Comparison of ENCODE assay signal across 31 cellular contexts in the genomic region with DNA sequence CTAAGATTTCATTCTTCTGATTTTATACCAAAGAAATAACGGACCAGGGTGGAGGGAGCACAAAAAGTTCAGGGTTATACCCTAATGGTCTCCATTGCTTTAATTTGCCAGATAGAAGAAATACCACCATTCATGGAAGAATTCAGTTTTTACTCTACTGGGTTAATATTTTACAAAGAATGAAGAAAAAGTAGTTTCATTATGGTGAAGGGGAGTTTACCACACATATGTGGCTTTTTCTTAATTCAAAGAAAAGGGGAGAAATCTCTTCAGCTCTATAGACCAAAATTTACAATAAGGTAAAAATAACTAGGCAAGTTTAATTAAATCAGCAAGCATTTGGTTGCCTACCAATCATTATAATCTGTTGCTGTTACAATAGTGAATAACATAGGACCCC.
"Had no signal": no experiment of that assay in that cellular context is flagged by ENCODE, and none has a peak within 500 bp of the region (broad histone marks: within the 10 kb centered on the region; RNA-seq: fewer than 3 reads in every experiment).

No MANE protein-coding gene starts in this region.

- H3K4me3 ChIP-seq: lower lobe of right lung, pancreas, prostate gland, skin epidermis, suprapubic skin, thoracic aorta, tibial artery, upper lobe of right lung had no signal

- ATAC-seq: left cardiac atrium; left lobe of liver; lower lobe of right lung; naive thymus-derived CD8-positive, alpha-beta T cell; pancreas; right cardiac atrium; sciatic nerve; upper lobe of right lung had no signal

- H3K9me3 ChIP-seq: lower lobe of right lung, pancreas, prostate gland, suprapubic skin, thoracic aorta, tibial artery, upper lobe of right lung had no signal

- H3K9me3 Mint-ChIP-seq: stimulated activated naive CD8-positive, alpha-beta T cell treated with anti-CD3 and anti-CD28 coated beads, Interleukin-15, Interleukin-2, amounts not matched to agents 100 ng/mL and 50 ng/mL, for 24 hours had no signal

- H3K27me3 Mint-ChIP-seq: naive thymus-derived CD8-positive, alpha-beta T cell; stimulated activated naive CD8-positive, alpha-beta T cell treated with anti-CD3 and anti-CD28 coated beads, Interleukin-15, Interleukin-2, amounts not matched to agents 100 ng/mL and 50 ng/mL, for 24 hours had no signal

- H3K27ac Mint-ChIP-seq: nephron; stimulated activated naive CD8-positive, alpha-beta T cell treated with anti-CD3 and anti-CD28 coated beads, Interleukin-15, Interleukin-2, amounts not matched to agents 100 ng/mL and 50 ng/mL, for 24 hours had no signal

- H3K4me1 ChIP-seq: lower lobe of right lung, pancreas, prostate gland, tibial artery, upper lobe of right lung had no signal

- H3K4me3 Mint-ChIP-seq: naive thymus-derived CD8-positive, alpha-beta T cell; nephron; neural crest cell; stimulated activated naive CD8-positive, alpha-beta T cell treated with anti-CD3 and anti-CD28 coated beads, Interleukin-15, Interleukin-2, amounts not matched to agents 100 ng/mL and 50 ng/mL, for 24 hours had no signal

- DNase-seq: hippocampal formation; kidney glomerular epithelial cell; left cardiac atrium; lower lobe of right lung; mammary epithelial cell; mesenchymal stem cell; naive thymus-derived CD8-positive, alpha-beta T cell; nucleus accumbens; pancreas; posterior cingulate gyrus; retina; right cardiac atrium; stimulated activated CD4-positive, alpha-beta T cell treated with anti-CD3 and anti-CD28 coated beads, Interleukin-12 subunit alpha, Interleukin-12 subunit beta, amount 100 ng/mL, for 4 hours; stimulated activated CD4-positive, alpha-beta T cell treated with anti-CD3 and anti-CD28 coated beads, Interleukin-15, amount 100 ng/mL, for 24 hours; stimulated activated CD4-positive, alpha-beta T cell treated with anti-CD3 and anti-CD28 coated beads, Interleukin-2, amount 100 ng/mL, for 24 hours; stimulated activated CD4-positive, alpha-beta T cell treated with anti-CD3 and anti-CD28 coated beads, Interleukin-4, amount 100 ng/mL, for 1 hour; stimulated activated naive CD4-positive, alpha-beta T cell; tibial artery; trophoblast cell; upper lobe of right lung had no signal

- H3K27ac ChIP-seq: lower lobe of right lung, pancreas, prostate gland, skin epidermis, suprapubic skin, thoracic aorta, tibial artery, upper lobe of right lung had no signal

- H3K27me3 ChIP-seq: suprapubic skin, tibial artery, upper lobe of right lung had no signal

- FAIRE-seq: keratinocyte, urothelium cell line had no signal

- H3K36me3 ChIP-seq: lower lobe of right lung, pancreas, prostate gland, suprapubic skin, thoracic aorta, tibial artery, upper lobe of right lung had no signal

- H3K4me1 Mint-ChIP-seq: nephron, neural crest cell had no signal
